2 cellular contexts compared by ENCODE assay signal in the genomic region with DNA sequence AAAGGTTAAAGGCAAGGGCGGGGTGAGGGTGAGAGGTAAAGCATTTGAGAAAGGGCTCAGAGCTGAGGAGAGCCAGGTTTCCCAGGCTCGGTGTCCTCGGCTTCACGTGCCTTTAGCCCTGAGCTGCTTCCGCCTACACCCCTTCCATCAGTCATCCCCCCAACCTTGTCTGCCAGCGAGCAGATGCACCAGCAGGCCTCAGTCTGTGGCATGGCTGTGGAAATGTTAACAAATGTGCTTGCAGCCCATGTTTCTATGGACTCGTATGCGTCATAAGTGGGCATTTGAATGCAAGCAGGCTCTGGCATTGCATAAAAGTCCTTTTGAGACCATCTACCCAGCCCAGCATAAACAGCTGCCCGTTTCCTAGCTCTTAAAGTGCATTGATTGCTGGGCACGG.
TF ChIP-seq lines count a peak whose summit lies in the region.

No MANE protein-coding gene starts in this region.

TF ChIP-seq in SK-N-SH, 30 proteins besides CTCF, POLR2A, EP300 and RAD21 (continued from another document):
- no peak for TF ChIP-seq RCOR1 (IDR thresholded peaks at IDR 0.05; ENCODE audit: low read length)

TF ChIP-seq in SK-N-SH treated with all-trans-retinoic acid at 6 μM for 48 hours, 23 proteins besides CTCF, POLR2A, EP300 and RAD21 (continued from another document):
- TF ChIP-seq ZFP30 (CRISPR knock-in tag; IDR thresholded peaks at IDR 0.05) (no peak), ZNF565 (CRISPR knock-in tag; conservative IDR thresholded peaks at IDR 0.05; ENCODE audit: low read depth) (no peak), PPARA (CRISPR knock-in tag; IDR thresholded peaks at IDR 0.05; ENCODE audit: borderline replicate concordance) (no peak), CSDC2 (CRISPR knock-in tag; IDR thresholded peaks at IDR 0.05) (no peak), GLIS3 (CRISPR knock-in tag; IDR thresholded peaks at IDR 0.05) (no peak), ZNF70 (CRISPR knock-in tag; IDR thresholded peaks at IDR 0.05) (no peak), SNAI2 (CRISPR knock-in tag; IDR thresholded peaks at IDR 0.05) (no peak), BACH2 (CRISPR knock-in tag; IDR thresholded peaks at IDR 0.05; ENCODE audit: borderline replicate concordance) (no peak)
